In the genomic region with DNA sequence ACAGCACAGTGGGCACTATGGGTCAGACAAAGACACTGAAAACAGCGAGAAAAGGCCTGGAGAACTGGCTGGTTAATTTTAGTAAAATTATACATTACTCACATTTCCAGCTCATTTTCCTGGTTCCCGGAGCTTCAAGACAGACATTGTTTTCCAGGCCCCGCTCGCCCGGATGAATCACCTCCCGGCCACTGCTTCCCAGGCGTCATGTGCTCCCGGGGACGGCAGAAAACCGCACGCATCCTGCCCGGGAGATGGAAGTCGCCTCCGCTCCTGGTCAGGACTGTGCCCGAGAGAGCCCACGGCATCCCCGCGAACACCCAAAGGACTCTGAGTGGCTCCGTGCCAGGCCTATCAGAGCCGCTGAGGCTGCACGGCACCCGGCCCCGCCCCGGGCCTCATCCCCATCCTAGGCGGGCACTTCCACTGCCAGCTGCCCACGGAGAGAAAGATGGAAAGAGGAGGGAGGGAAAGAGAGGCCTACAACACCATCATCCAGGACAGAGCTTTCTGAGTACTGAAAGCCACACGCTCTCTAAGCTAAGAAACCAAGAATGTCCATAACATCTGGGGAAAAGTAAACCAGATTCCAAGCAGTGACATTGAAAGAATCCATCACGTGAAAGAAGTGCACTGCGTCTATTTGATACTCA, we compare ENCODE assay signal across 8 cellular contexts.
A peak's percentile ranks its signal among the peaks of the same experiment; 100 is the strongest.
DNase-seq lines count a peak whose midpoint lies in the region; ATAC-seq, FAIRE-seq and TF ChIP-seq lines count a peak whose summit lies in the region.

No MANE protein-coding gene starts in this region.

- no peaks in the 10 kb centered on the region for H3K27me3 ChIP-seq in sigmoid colon

- H3K4me1 ChIP-seq in sigmoid colon = peaks cover 0 to 56% (median 31%) of the 10 kb centered on the region in 4 donors

- intact Hi-C loops in left ventricle myocardium superior (cut with micrococcal nuclease) (no loop called here), sigmoid colon (cut with DNase I) (no loop called here)

- TF ChIP-seq CTCF in sigmoid colon (IDR thresholded peaks at IDR 0.05) (no peak), D721Med (IDR thresholded peaks at IDR 0.05; ENCODE audit: insufficient read depth, missing control alignments) (no peak)

- H3K36me3 ChIP-seq in sigmoid colon = peaks cover 0 to 23% (median 9%) of the 10 kb centered on the region in 4 donors

- TF ChIP-seq EP300 in sigmoid colon (IDR thresholded peaks at IDR 0.05) = no peak

- no peak for TF ChIP-seq POLR2A in sigmoid colon (IDR thresholded peaks at IDR 0.05)

- DNase-seq in GM03348 (ENCODE audit: low spot score) (peak; percentile 94), amygdala (lab: John Stamatoyannopoulos, UW) (peak in 43 of 56 donors; percentile 24 to 90 (median 68)), left ventricle myocardium superior (peak; percentile 75), sigmoid colon (peak; percentile 93), inferior parietal cortex (ENCODE audit: extremely low spot score) (no peak), D721Med (ENCODE audit: insufficient read length, low spot score) (no peak)

- peak; percentile 49 for ATAC-seq in left ventricle myocardium superior
- ATAC-seq in GM21526 (IDR thresholded peaks at IDR 0.05; ENCODE audit: low FRiP score, unreplicated experiment) = no peak
- no peak for ATAC-seq in GM18868 (IDR thresholded peaks at IDR 0.05; ENCODE audit: unreplicated experiment)

- no peak for FAIRE-seq in D721Med (lab: Jason Lieb, UNC)

- peak overlapping the region; percentile 73 to 91 (median 86) for H3K27ac ChIP-seq in sigmoid colon

- no peaks in the 10 kb centered on the region for H3K9me3 ChIP-seq in sigmoid colon

- 77 to 79% methylated on average over 29 of the region's 29 CpGs for WGBS in sigmoid colon, 2 donors

- H3K4me3 ChIP-seq in sigmoid colon = peak overlapping the region in 3 of 4 donors; percentile 20 to 35 (median 24)

Comparison
In these comparisons a context has a peak if more than half of its experiments do, and no peak if none do; other contexts are left out.
1. DNase-seq: peak in GM03348 (single experiment), amygdala (43 of 56), left ventricle myocardium superior (single experiment) and sigmoid colon (single experiment); none in inferior parietal cortex (single experiment) and D721Med (single experiment).